19 cellular contexts compared by ENCODE assay signal in the genomic region with DNA sequence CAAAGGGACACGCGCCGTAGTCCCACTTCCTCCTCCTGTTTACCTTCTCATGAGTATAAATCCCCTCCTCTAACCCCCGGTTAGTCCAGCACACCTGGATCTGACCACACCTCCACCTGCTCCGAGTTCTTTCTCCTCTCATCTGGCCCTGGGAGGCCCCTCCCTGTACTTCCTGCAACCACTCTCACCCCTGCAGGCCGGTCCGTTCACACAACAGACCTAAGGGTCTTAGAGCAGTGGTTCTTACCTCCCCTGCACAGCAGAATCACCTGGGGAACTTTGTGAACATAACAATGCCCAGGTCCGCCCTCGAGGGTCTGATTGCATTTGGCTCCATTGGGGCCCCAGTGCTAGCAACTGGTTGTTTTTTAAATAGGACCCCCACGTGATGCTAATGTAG. TPM values are rescaled to one million over a fixed set of nuclear protein-coding genes. Genes with fewer than 3 reads are reported as not detected.
DNase-seq lines count a peak whose midpoint lies in the region; ATAC-seq and TF ChIP-seq lines count a peak whose summit lies in the region.
"Had no signal": no experiment of that assay in that cellular context is flagged by ENCODE, and none has a peak within 500 bp of the region (broad histone marks: within the 10 kb centered on the region; RNA-seq: fewer than 3 reads in every experiment).

No MANE protein-coding gene starts in this region.

- no peaks in the 10 kb centered on the region for H3K36me3 Mint-ChIP-seq in Calu3 (ENCODE audit: insufficient read depth, unreplicated experiment)
- H3K36me3 Mint-ChIP-seq: naive thymus-derived CD4-positive, alpha-beta T cell had no signal

- intact Hi-C loops in Calu3 (cut with micrococcal nuclease; ENCODE audit: unreplicated experiment) = no loop called here

- BruUV-seq in Calu3 (replicated peaks; lab: Mats Ljungman, UMichigan) = no TSS peak

- in situ Hi-C loops in GM13976 (cut with MboI; ENCODE audit: low sequenced_read_pairs, unreplicated experiment) = loop anchor here (25.0 kb wide), 1 partner anchor 572 kb away; no protein-coding TSS in a partner anchor

- DNase-seq in Calu3 (peak; percentile 35), HT-29 (ENCODE audit: low spot score) (peak; percentile 31), SW480 (ENCODE audit: low spot score) (peak; percentile 41), left kidney (ENCODE audit: low read depth, low spot score) (peak; percentile 59), SIG-M5 treated with dmso at 0.1 percent for 504 hours (lab: John Stamatoyannopoulos, UW; ENCODE audit: unreplicated experiment) (no peak), GM13976 (ENCODE audit: low spot score) (no peak)
- DNase-seq: activated CD4-positive, alpha-beta memory T cell treated with anti-CD3 and anti-CD28 coated beads, Interleukin-2, amount 10 ng/mL, durations not matched to agents 7 days and 5 days; BE2C; naive thymus-derived CD4-positive, alpha-beta T cell; NCI-H2081 treated with DMSO at 0.1 percent for 48 hours; NCI-H526 treated with DMSO at 0.1 percent for 48 hours; trophoblast cell had no signal

- ATAC-seq in GM19023 (IDR thresholded peaks at IDR 0.05; ENCODE audit: unreplicated experiment) = no peak
- ATAC-seq: naive thymus-derived CD4-positive, alpha-beta T cell had no signal

- no peaks in the 10 kb centered on the region for H3K9me3 Mint-ChIP-seq in Calu3 (ENCODE audit: low read depth, unreplicated experiment)
- H3K9me3 Mint-ChIP-seq: activated CD4-positive, alpha-beta memory T cell treated with anti-CD3 and anti-CD28 coated beads, Interleukin-2, amount 10 ng/mL, durations not matched to agents 7 days and 5 days; naive thymus-derived CD4-positive, alpha-beta T cell had no signal

- H3K27me3 Mint-ChIP-seq in Calu3 (ENCODE audit: unreplicated experiment) = no peaks in the 10 kb centered on the region
- H3K27me3 Mint-ChIP-seq: activated CD4-positive, alpha-beta memory T cell treated with anti-CD3 and anti-CD28 coated beads, Interleukin-2, amount 10 ng/mL, durations not matched to agents 7 days and 5 days had no signal

- TF ChIP-seq CTCF in Calu3 (IDR thresholded peaks at IDR 0.05; ENCODE audit: unreplicated experiment) (no peak), GM13976 (IDR thresholded peaks at IDR 0.05; ENCODE audit: borderline replicate concordance, control extremely low read depth, extremely low read depth, insufficient read depth, missing control alignments) (no peak)

- no peaks in the 10 kb centered on the region for H3K4me1 Mint-ChIP-seq in Calu3 (ENCODE audit: low read depth, unreplicated experiment)

- CTCF ChIA-PET in Calu3 (lab: Charles Lee) = interaction anchor here (0.6 to 1.0 kb wide), 3 partner anchors 28 to 1789 kb away, joined by 3 read pairs; no protein-coding TSS in a partner anchor

- H3K27ac Mint-ChIP-seq in Calu3 (ENCODE audit: unreplicated experiment) = no peak overlapping the region
- H3K27ac Mint-ChIP-seq: activated CD4-positive, alpha-beta memory T cell treated with anti-CD3 and anti-CD28 coated beads, Interleukin-2, amount 10 ng/mL, durations not matched to agents 7 days and 5 days; naive thymus-derived CD4-positive, alpha-beta T cell had no signal

- no peak overlapping the region for H3K4me3 Mint-ChIP-seq in Calu3 (ENCODE audit: low read depth, unreplicated experiment)
- H3K4me3 Mint-ChIP-seq: activated CD4-positive, alpha-beta memory T cell treated with anti-CD3 and anti-CD28 coated beads, Interleukin-2, amount 10 ng/mL, durations not matched to agents 7 days and 5 days; naive thymus-derived CD4-positive, alpha-beta T cell had no signal

RNA-seq across cellular contexts. Expression of gene TMEM114, which starts 24.8 kb away (rescaled TPM):
- total RNA-seq in Calu3 (2022) = not detected in 2 replicates
- not detected in 2 replicates for total RNA-seq in HT-29 (2014; rRNA removed; shearing (Covaris generic))
- total RNA-seq: activated CD4-positive, alpha-beta memory T cell treated with anti-CD3 and anti-CD28 coated beads, Interleukin-2, amount 10 ng/mL, durations not matched to agents 7 days and 5 days; breast epithelium; dermis microvascular lymphatic vessel endothelial cell; HT1080; lung; M059J; naive thymus-derived CD4-positive, alpha-beta T cell; posterior vena cava had no signal

RNA-seq across cellular contexts. Expression of gene METTL22, which starts 56.0 kb away (rescaled TPM):
- 71.1 and 71.7 TPM in 2 replicates for total RNA-seq in Calu3 (2022)
- total RNA-seq in HT-29 (2014; rRNA removed; shearing (Covaris generic)) = 16.4 and 21.0 TPM in 2 replicates

Comparison
In these comparisons a context has a peak if more than half of its experiments do, and no peak if none do; other contexts are left out.
1. DNase-seq: peak in Calu3 (single experiment), HT-29 (single experiment), SW480 (single experiment) and left kidney (single experiment); none in SIG-M5 treated with dmso at 0.1 percent for 504 hours (single experiment) and GM13976 (single experiment).